In genomic region chr7:66654275-66655112, GRCh38 we compare ENCODE assay signal across 1 cellular context.
A peak's percentile ranks its signal among the peaks of the same experiment; 100 is the strongest.
TF ChIP-seq lines count a peak whose summit lies in the region.

No MANE protein-coding gene starts in this region.

TF ChIP-seq in HEK293, 187 proteins besides CTCF, POLR2A, EP300 and RAD21 (continued from another document):
- TF ChIP-seq ZNF518A (tag by site-specific recombination; conservative IDR thresholded peaks at IDR 0.05; ENCODE audit: low read depth) (peak; percentile 81), GLIS2 (tag by site-specific recombination; IDR thresholded peaks at IDR 0.05) (peak; percentile 91), ZNF692 (tag by site-specific recombination; IDR thresholded peaks at IDR 0.05) (peak; percentile 64; the same call in 1 of the 2 replicates), HOXA7 (CRISPR knock-in tag; IDR thresholded peaks at IDR 0.05; ENCODE audit: borderline replicate concordance) (no peak), ZNF155 (tag by site-specific recombination; IDR thresholded peaks at IDR 0.05) (no peak), SP3 (tag by site-specific recombination; IDR thresholded peaks at IDR 0.05) (peak; percentile 88), ZBTB10 (tag by site-specific recombination; IDR thresholded peaks at IDR 0.05) (peak; percentile 95), ZNF341 (tag by site-specific recombination; IDR thresholded peaks at IDR 0.05; ENCODE audit: low read depth) (peak; percentile 29; the same call in 1 of the 2 replicates), ZNF23 (tag by site-specific recombination; IDR thresholded peaks at IDR 0.05; ENCODE audit: borderline replicate concordance) (no peak)
TF ChIP-seq in HEK293: peak in this region for 42.
